8 cellular contexts compared by ENCODE assay signal in the genomic region with DNA sequence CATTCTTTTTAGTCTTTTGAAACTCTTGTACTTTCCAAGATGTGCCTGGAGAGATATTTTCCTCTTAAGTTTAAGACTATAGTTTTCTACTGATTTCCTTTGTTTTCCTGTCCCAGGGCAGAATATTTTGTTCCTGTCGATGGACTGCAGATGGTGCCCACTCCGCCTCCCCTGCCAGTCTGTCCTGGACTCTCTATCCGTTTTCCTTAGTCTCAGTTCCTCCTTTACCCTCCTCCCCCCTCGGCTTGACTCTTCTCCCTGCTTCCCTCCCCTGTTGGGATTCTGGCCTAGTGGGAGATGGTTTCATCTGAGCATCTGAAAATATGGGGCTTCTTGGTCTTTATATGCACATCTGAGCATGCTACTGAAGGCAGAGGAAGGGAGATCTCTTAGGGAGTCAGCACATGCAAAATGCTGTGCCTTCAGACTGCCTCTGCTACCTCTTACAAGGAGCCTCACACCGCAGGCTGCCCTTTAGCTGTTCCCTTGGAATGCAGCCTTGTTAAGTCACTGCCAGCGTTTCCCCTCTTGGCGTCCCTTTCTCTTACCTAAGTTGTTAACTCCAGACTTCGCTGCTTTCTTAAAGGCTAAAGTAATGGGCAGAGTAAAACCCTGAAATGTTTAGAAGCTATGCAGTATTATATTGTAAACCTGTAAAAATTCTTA. TPM values are rescaled to one million over a fixed set of nuclear protein-coding genes. Genes with fewer than 3 reads are reported as not detected.
DNase-seq lines count a peak whose midpoint lies in the region; ATAC-seq, FAIRE-seq and TF ChIP-seq lines count a peak whose summit lies in the region.

No MANE protein-coding gene starts in this region.

- H3K27me3 Mint-ChIP-seq in neural progenitor cell (ENCODE audit: insufficient read depth, low read depth) = peaks cover 11% of the 10 kb centered on the region

- no peak for ATAC-seq in HG03520 (IDR thresholded peaks at IDR 0.05; ENCODE audit: unreplicated experiment)

- H4K20me1 ChIP-seq in H1 (replicated peaks in 1 of 2; ENCODE audit: control insufficient read depth in 1 of 2, insufficient read depth in 2 of 2, low read length in 2 of 2) = no peaks in the 10 kb centered on the region
- H4K20me1 ChIP-seq in neural progenitor cell (ENCODE audit: low read depth) = no peaks in the 10 kb centered on the region

- DNase-seq in AG10803 (ENCODE audit: low read depth) (peak; percentile 64), M059J (ENCODE audit: low read depth) (peak; percentile 80), H1 (ENCODE audit: low read depth in 1 of 2, low spot score in 2 of 2) (peak in 1 of 2 experiments; percentile 46), neural progenitor cell (ENCODE audit: low spot score) (peak; percentile 85), SW480 (ENCODE audit: low spot score) (no peak), NCI-H2081 treated with DMSO at 0.1 percent for 48 hours (lab: John Stamatoyannopoulos, UW) (no peak)
- no peak for DNase-seq in effector memory CD4-positive, alpha-beta T cell

- H3K9me3 Mint-ChIP-seq in neural progenitor cell = no peaks in the 10 kb centered on the region

- H3K4me3 ChIP-seq in AG10803 (ENCODE audit: low read length) = no peak overlapping the region
- no peak overlapping the region for H3K4me3 ChIP-seq in H1 (ENCODE audit: extremely low read depth in 1 of 4, insufficient read depth in 2 of 4, low read depth in 3 of 4, low read length in 4 of 4)
- H3K4me3 ChIP-seq in neural progenitor cell = no peak overlapping the region
- H3K4me3 ChIP-seq in effector memory CD4-positive, alpha-beta T cell (ENCODE audit: insufficient read depth, low read depth, low read length, poor library complexity, severe bottlenecking) = no peak overlapping the region

- 47% methylated on average over 8 of the region's 8 CpGs; no CpG with 5 or more reads in 1 of the 2 experiments for WGBS in H1 (ENCODE audit: extremely low coverage in 1 of 2, insufficient coverage in 1 of 2, insufficient read length in 1 of 2, insufficient replicate concordance in 2 of 2, low coverage in 1 of 2, low lambda C conversion rate in 2 of 2, missing lambda C conversion rate in 1 of 2), 2 experiments

- no peak overlapping the region for H2BK12ac ChIP-seq in H1 (ENCODE audit: low read depth, low read length)

- no peak overlapping the region for H3K18ac ChIP-seq in H1 (ENCODE audit: extremely low read depth, low read length)

- no peak overlapping the region for H3K14ac ChIP-seq in H1 (ENCODE audit: insufficient read length)

- H3K79me1 ChIP-seq in H1 (ENCODE audit: low read depth, low read length) = no peaks in the 10 kb centered on the region

- H3K4me3 Mint-ChIP-seq in neural progenitor cell = peak overlapping the region; percentile 14

- CTCF ChIA-PET in H1 (lab: Charles Lee; ENCODE audit: partially characterized antibody) = interaction anchor here (1.1 to 1.6 kb wide), 2 partner anchors 31 to 155 kb away, joined by 3 to 4 read pairs; no protein-coding TSS in a partner anchor

- POLR2A ChIA-PET in H1 (lab: Charles Lee; ENCODE audit: partially characterized antibody) = interaction anchor here (1.2 kb wide), 1 partner anchor 320 kb away, joined by 3 read pairs; a partner anchor contains a TSS

- no peak overlapping the region for H2AK5ac ChIP-seq in H1 (ENCODE audit: low read depth, low read length)

- H4K8ac ChIP-seq in H1 (ENCODE audit: extremely low read depth, insufficient read depth, low read length) = no peak overlapping the region

- no peak for TF ChIP-seq POLR2A in H1 (IDR thresholded peaks at IDR 0.05; ENCODE audit: control extremely low read depth in 1 of 2, low read depth in 2 of 2, low read length in 2 of 2)

- H3K27ac ChIP-seq in H1 (ENCODE audit: low read depth, low read length) (no peak overlapping the region), neural progenitor cell (no peak overlapping the region)
- no peak overlapping the region for H3K27ac ChIP-seq in effector memory CD4-positive, alpha-beta T cell (ENCODE audit: insufficient read depth, low read length, poor library complexity, severe bottlenecking)

- no peak overlapping the region for H2BK5ac ChIP-seq in H1 (ENCODE audit: low read depth, low read length)

- H2BK120ac ChIP-seq in H1 (replicated peaks; ENCODE audit: low read depth, low read length) = no peak overlapping the region

- peaks cover 8% of the 10 kb centered on the region for H3F3A ChIP-seq in neural progenitor cell (ENCODE audit: low read depth)

- no peak overlapping the region for H3K4ac ChIP-seq in H1 (replicated peaks; ENCODE audit: insufficient read length, low read depth, low read length)

- H2AFZ ChIP-seq in H1 (ENCODE audit: low read length) = no peak overlapping the region; the same call in 1 of the 2 replicates
- peak overlapping the region; percentile 69 for H2AFZ ChIP-seq in neural progenitor cell (replicated peaks)

- peak; percentile 5 to 13; a peak in 2 of 4 replicates for TF ChIP-seq RAD21 in H1 (IDR thresholded peaks at IDR 0.05 in 1 of 2, conservative IDR thresholded peaks at IDR 0.05 in 1 of 2; ENCODE audit: low read depth in 2 of 2, low read length in 2 of 2)

- peak; percentile 78 for FAIRE-seq in H1 (lab: Jason Lieb, UNC)

- no peak overlapping the region for H3K56ac ChIP-seq in H1 (replicated peaks; ENCODE audit: insufficient read length, low read depth, low read length)

- H3K4me2 ChIP-seq in H1 (ENCODE audit: insufficient read depth in 1 of 2, low read depth in 2 of 2, low read length in 2 of 2) = no peak overlapping the region
- peak overlapping the region; percentile 60 for H3K4me2 ChIP-seq in neural progenitor cell

- no peaks in the 10 kb centered on the region for H3K36me3 ChIP-seq in H1 (ENCODE audit: control insufficient read depth in 2 of 4, insufficient read depth in 4 of 4, low read length in 3 of 4)
- H3K36me3 ChIP-seq in neural progenitor cell = no peaks in the 10 kb centered on the region
- H3K36me3 ChIP-seq in effector memory CD4-positive, alpha-beta T cell (ENCODE audit: control insufficient read depth, insufficient read depth, low read length) = no peaks in the 10 kb centered on the region

- TF ChIP-seq CTCF in AG10803 (conservative IDR thresholded peaks at IDR 0.05; ENCODE audit: low read length) (no peak), H1 (IDR thresholded peaks at IDR 0.05; ENCODE audit: control extremely low read depth in 1 of 3, insufficient read depth in 1 of 3, low read depth in 1 of 3, low read length in 3 of 3) (peak in 1 of 3 experiments; percentile 12; a peak in 1 of 4 replicates), neural progenitor cell (IDR thresholded peaks at IDR 0.05) (no peak)

- H4K5ac ChIP-seq in H1 (ENCODE audit: insufficient read length, low read depth, low read length) = no peak overlapping the region

- no peaks in the 10 kb centered on the region for H3K9me3 ChIP-seq in H1 (ENCODE audit: insufficient read depth in 2 of 2, low read depth in 1 of 2, low read length in 1 of 2)
- no peaks in the 10 kb centered on the region for H3K9me3 ChIP-seq in neural progenitor cell (ENCODE audit: low read depth)
- no peaks in the 10 kb centered on the region for H3K9me3 ChIP-seq in effector memory CD4-positive, alpha-beta T cell (ENCODE audit: control insufficient read depth, low read length)

- H3K4me1 Mint-ChIP-seq in neural progenitor cell = peaks cover 51% of the 10 kb centered on the region

- no peak overlapping the region for H3K23ac ChIP-seq in H1 (ENCODE audit: insufficient read length)

- H3K27ac Mint-ChIP-seq in neural progenitor cell = peak overlapping the region; percentile 52

- H3K27me3 ChIP-seq in H1 (replicated peaks in 1 of 4; ENCODE audit: control insufficient read depth in 3 of 4, extremely low read depth in 1 of 4, insufficient read depth in 3 of 4, low read length in 3 of 4) (peaks cover 0 to 2% (median 0%) of the 10 kb centered on the region in 4 experiments; a peak in 2 of 7 replicates), neural progenitor cell (no peaks in the 10 kb centered on the region)
- no peaks in the 10 kb centered on the region for H3K27me3 ChIP-seq in effector memory CD4-positive, alpha-beta T cell (replicated peaks; ENCODE audit: control insufficient read depth, insufficient read depth, low read length, poor library complexity, severe bottlenecking)

- H3K36me3 Mint-ChIP-seq in neural progenitor cell = no peaks in the 10 kb centered on the region

- H4K91ac ChIP-seq in H1 (replicated peaks; ENCODE audit: insufficient read length, low read length) = no peak overlapping the region

- no peaks in the 10 kb centered on the region for H3K79me2 ChIP-seq in H1 (ENCODE audit: control insufficient read depth in 1 of 2, insufficient read depth in 2 of 2, low read length in 2 of 2)
- no peaks in the 10 kb centered on the region for H3K79me2 ChIP-seq in neural progenitor cell (ENCODE audit: low read depth)

- H3K9ac ChIP-seq in H1 (replicated peaks in 1 of 4; ENCODE audit: extremely low read depth in 1 of 4, low read depth in 3 of 4, low read length in 3 of 4) = no peak overlapping the region
- no peak overlapping the region for H3K9ac ChIP-seq in neural progenitor cell

- H3K4me1 ChIP-seq in H1 (replicated peaks in 1 of 4; ENCODE audit: control insufficient read depth in 3 of 4, insufficient read depth in 4 of 4, low read length in 3 of 4) (peaks cover 0 to 9% (median under 1%) of the 10 kb centered on the region in 4 experiments; a peak in 3 of 7 replicates), neural progenitor cell (peaks cover 14% of the 10 kb centered on the region)
- H3K4me1 ChIP-seq in effector memory CD4-positive, alpha-beta T cell (ENCODE audit: control insufficient read depth, insufficient read depth, low read length, poor library complexity, severe bottlenecking) = peaks cover 35% of the 10 kb centered on the region

- no peaks in the 10 kb centered on the region for H3K23me2 ChIP-seq in H1 (ENCODE audit: low read depth, low read length)

- no peak overlapping the region for H2BK20ac ChIP-seq in H1 (ENCODE audit: low read length)

- H2BK15ac ChIP-seq in H1 (ENCODE audit: low read length) = no peak overlapping the region

- TF ChIP-seq EP300 in H1 (IDR thresholded peaks at IDR 0.05; ENCODE audit: borderline replicate concordance in 1 of 2, low read depth in 2 of 2, low read length in 2 of 2) = no peak

TF ChIP-seq in H1, 55 proteins besides CTCF, POLR2A, EP300 and RAD21 (continues in another document):
- TF ChIP-seq, protein P1, sequence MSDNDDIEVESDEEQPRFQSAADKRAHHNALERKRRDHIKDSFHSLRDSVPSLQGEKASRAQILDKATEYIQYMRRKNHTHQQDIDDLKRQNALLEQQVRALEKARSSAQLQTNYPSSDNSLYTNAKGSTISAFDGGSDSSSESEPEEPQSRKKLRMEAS (IDR thresholded peaks at IDR 0.05) = 0 out of 2 replicates have a peak, but pooled peaks have one; percentile 12

RNA-seq across cellular contexts. Expression of a gene that starts 49.6 kb away (rescaled TPM):
- 1.4 and 1.9 TPM in 2 replicates for total RNA-seq in M059J (2014; rRNA removed; shearing (Covaris generic))
- total RNA-seq in H1 (2021; fragmentation: NEBNext Ultra II Directional; extraction: Animal tissue kit (Norgen Biotek cat#: 25700)) = 1.2 and 1.4 TPM in 2 replicates
- polyA plus RNA-seq in H1 (2011; rRNA removed) = 0.77 and 1.1 TPM in 2 replicates
- 0.88 TPM for polyA plus RNA-seq in H1 (2011; cell fraction: cytosol; rRNA removed)
- polyA plus RNA-seq in H1 (2011; cell fraction: nucleus; rRNA removed) = 1.6 TPM
- polyA plus RNA-seq in H1 (2012, experiment 1 of 2) = 0.51 to 0.81 TPM (median 0.66 TPM) in 4 replicates
- polyA plus RNA-seq in H1 (2012, experiment 2 of 2) = 0.22 TPM
- 0.57 TPM for polyA plus RNA-seq in H1 (2013, experiment 1 of 2)
- 0.46 TPM for polyA plus RNA-seq in H1 (2013, experiment 2 of 2)
- 0.68 and 1.8 TPM in 2 replicates for polyA minus RNA-seq in H1 (2011; rRNA and poly(A)+ RNA removed)
- 1.0 TPM for polyA minus RNA-seq in H1 (2011; cell fraction: cytosol; rRNA and poly(A)+ RNA removed)
- polyA minus RNA-seq in H1 (2011; cell fraction: nucleus; rRNA and poly(A)+ RNA removed) = 4.1 TPM
- 0.28 and 0.65 TPM in 2 replicates for total RNA-seq in neural progenitor cell (ENCODE audit: low replicate concordance)

Comparison
In these comparisons a context has a peak if more than half of its experiments do, and no peak if none do; other contexts are left out.
1. DNase-seq: peak in AG10803 (single experiment), M059J (single experiment) and neural progenitor cell (single experiment); none in SW480 (single experiment), effector memory CD4-positive, alpha-beta T cell (0 of 3) and NCI-H2081 treated with DMSO at 0.1 percent for 48 hours (single experiment).